Comparison of ENCODE assay signal across 21 cellular contexts in genomic region chr11:78406568-78407196, GRCh38. TPM values are rescaled to one million over a fixed set of nuclear protein-coding genes. Genes with fewer than 3 reads are reported as not detected.
A peak's percentile ranks its signal among the peaks of the same experiment; 100 is the strongest.
DNase-seq lines count a peak whose midpoint lies in the region; ATAC-seq, FAIRE-seq and TF ChIP-seq lines count a peak whose summit lies in the region.
"Had no signal": no experiment of that assay in that cellular context is flagged by ENCODE, and none has a peak within 500 bp of the region (broad histone marks: within the 10 kb centered on the region; RNA-seq: fewer than 3 reads in every experiment).

No MANE protein-coding gene starts in this region.

- no peak overlapping the region for H3K4me2 ChIP-seq in K562 (ENCODE audit: insufficient read depth, low read length)
- no peak overlapping the region for H3K4me2 ChIP-seq in trophoblast cell (ENCODE audit: low read length)
- H3K4me2 ChIP-seq: smooth muscle cell had no signal

- intact Hi-C loops in K562 (cut with micrococcal nuclease), result no loop called here

- no peak overlapping the region for H2BK120ac ChIP-seq in trophoblast cell (ENCODE audit: insufficient read depth, low read length, poor library complexity)

- peaks cover 8% of the 10 kb centered on the region for H3K79me1 ChIP-seq in trophoblast cell (ENCODE audit: low read length)

- no peak overlapping the region for H2AK5ac ChIP-seq in trophoblast cell (ENCODE audit: low read length)

- no peak overlapping the region for H4K8ac ChIP-seq in trophoblast cell (ENCODE audit: low read depth, low read length)

- no peak for FAIRE-seq in K562 (lab: Jason Lieb, UNC)
- FAIRE-seq: H54, HepG2 had no signal

- no peak for TF ChIP-seq RAD21 in K562 (CRISPR knock-in tag; conservative IDR thresholded peaks at IDR 0.05 in 1 of 2, IDR thresholded peaks at IDR 0.05 in 1 of 2)

- H3K4me3 ChIP-seq in K562 (no peak overlapping the region), trophoblast cell (ENCODE audit: low read depth, low read length) (no peak overlapping the region)
- H3K4me3 ChIP-seq: ascending aorta, gastroesophageal sphincter, lung, smooth muscle cell, stomach, upper lobe of left lung had no signal

- in situ Hi-C loops in K562 (cut with MboI), result no loop called here

- H3K27ac ChIP-seq in K562 (ENCODE audit: extremely low read depth, low read depth, low read length) (no peak overlapping the region), trophoblast cell (ENCODE audit: low read depth, low read length) (peak overlapping the region; percentile 73)
- H3K27ac ChIP-seq: ascending aorta, gastroesophageal sphincter, stomach, upper lobe of left lung had no signal

- no peak overlapping the region for H4K12ac ChIP-seq in trophoblast cell (ENCODE audit: low read depth, low read length)

- H3K4me1 ChIP-seq in K562 (replicated peaks in 1 of 2; ENCODE audit: control insufficient read depth in 2 of 2, insufficient read depth in 2 of 2, low read length in 2 of 2) (peaks cover 3% of the 10 kb centered on the region in 2 experiments; a peak in 2 of 5 replicates), trophoblast cell (ENCODE audit: control insufficient read depth in 1 of 2, insufficient read depth in 2 of 2, low read length in 2 of 2) (peaks cover 6 to 9% of the 10 kb centered on the region in 2 experiments)

- no peak overlapping the region for H2BK12ac ChIP-seq in trophoblast cell (ENCODE audit: low read length)

- H2AFZ ChIP-seq in K562 (ENCODE audit: low read depth, low read length) (no peak overlapping the region), trophoblast cell (ENCODE audit: insufficient read depth, low read length, poor library complexity) (no peak overlapping the region)

- no peak overlapping the region for H2BK5ac ChIP-seq in trophoblast cell (ENCODE audit: low read depth, low read length, poor library complexity)

- CTCF ChIA-PET in K562 (lab: Yijun Ruan, JAX; ENCODE audit: low intra/inter-chr PET ratio), result no interaction called here

- H3K18ac ChIP-seq in trophoblast cell (ENCODE audit: low read length), result no peak overlapping the region

- no peak overlapping the region for H3K23ac ChIP-seq in trophoblast cell (ENCODE audit: low read length)

- DNase-seq in NCI-H2171 treated with DMSO at 0.1 percent for 48 hours (lab: John Stamatoyannopoulos, UW) (peak; percentile 42), NCI-H2171 (lab: John Stamatoyannopoulos, UW) (no peak), LoVo (ENCODE audit: low spot score) (peak; percentile 47), K562 (ENCODE audit: extremely low read depth in 1 of 4, low spot score in 3 of 4) (no peak), trophoblast cell (peak; percentile 77 to 90)
- no peak for DNase-seq in stimulated activated CD4-positive, alpha-beta T cell treated with anti-CD3 and anti-CD28 coated beads, Interleukin-1b, Interleukin-23, amount 100 ng/mL, for 48 hours
- DNase-seq: activated naive CD4-positive, alpha-beta T cell treated with anti-CD3 and anti-CD28 coated beads, Interleukin-2, amount 50 U/mL, for 16 hours; BE2C; islet precursor cell; NCI-H526 treated with DMSO at 0.1 percent for 48 hours; stimulated activated CD4-positive, alpha-beta T cell treated with anti-CD3 and anti-CD28 coated beads, Interleukin-4, amount 100 ng/mL, for 24 hours; stomach; upper lobe of left lung had no signal

- 38% methylated on average over 3 of the region's 3 CpGs for WGBS in K562 (ENCODE audit: insufficient coverage, low coverage, missing lambda C conversion rate)
- no CpG with 5 or more reads among the region's 3 CpGs for WGBS in trophoblast cell (ENCODE audit: extremely low coverage, insufficient coverage, insufficient read length)

- H3K4ac ChIP-seq in trophoblast cell (ENCODE audit: low read depth, low read length), result peak overlapping the region; percentile 99

- POLR2A ChIA-PET in K562 (lab: Yijun Ruan, JAX), result interaction anchor here (0.8 to 1.6 kb wide), 2 partner anchors 9 to 11 kb away, joined by 4 to 7 read pairs; partner anchors contain the start of gene GAB2

- TF ChIP-seq POLR2A in K562 (conservative IDR thresholded peaks at IDR 0.05), result no peak

- H3K79me2 ChIP-seq in K562 (ENCODE audit: control insufficient read depth, insufficient read depth, low read length) (peaks cover 92% of the 10 kb centered on the region), trophoblast cell (ENCODE audit: control insufficient read depth, insufficient read depth, low read length, poor library complexity) (peaks cover 20% of the 10 kb centered on the region)

- TF ChIP-seq CTCF in K562 (IDR thresholded peaks at IDR 0.05 in 2 of 3, conservative IDR thresholded peaks at IDR 0.05 in 1 of 3; ENCODE audit: insufficient read depth in 2 of 3, low read depth in 1 of 3, low read length in 3 of 3), result no peak

- H3K9me3 ChIP-seq in K562 (replicated peaks; ENCODE audit: control insufficient read depth, insufficient read depth, low read depth, low read length) (no peaks in the 10 kb centered on the region; the same call in 1 of the 2 replicates), trophoblast cell (ENCODE audit: insufficient read depth, low read depth, low read length) (peaks cover 2% of the 10 kb centered on the region)
- H3K9me3 ChIP-seq: BE2C had no signal

- H3K14ac ChIP-seq in trophoblast cell (ENCODE audit: low read length), result no peak overlapping the region

- TF ChIP-seq EP300 in K562 (IDR thresholded peaks at IDR 0.05; ENCODE audit: low read length), result peak; percentile 28; the same call in 1 of the 2 replicates

- no peaks in the 10 kb centered on the region for H3K9me1 ChIP-seq in K562 (ENCODE audit: control insufficient read depth, insufficient read depth, low read length)

- ATAC-seq in K562, result no peak; the same call in 2 of the 3 replicates
- no peak for ATAC-seq in GM19351 (IDR thresholded peaks at IDR 0.05; ENCODE audit: unreplicated experiment)
- ATAC-seq in HG03280 (IDR thresholded peaks at IDR 0.05; ENCODE audit: unreplicated experiment), result no peak
- ATAC-seq: gastroesophageal sphincter, HepG2 had no signal

- BruUV-seq in K562 (replicated peaks; lab: Mats Ljungman, UMichigan), result no TSS peak

- H4K20me1 ChIP-seq in K562 (replicated peaks; ENCODE audit: control insufficient read depth, insufficient read depth, low read length), result no peaks in the 10 kb centered on the region

- peaks cover 20% of the 10 kb centered on the region; the same call in 2 of the 3 replicates for H3K36me3 ChIP-seq in K562 (ENCODE audit: control insufficient read depth, insufficient read depth, low read length)
- H3K36me3 ChIP-seq in trophoblast cell (ENCODE audit: control insufficient read depth in 1 of 2, insufficient read depth in 2 of 2, low read length in 2 of 2), result peaks cover 2 to 9% of the 10 kb centered on the region in 2 experiments
- H3K36me3 ChIP-seq: gastroesophageal sphincter had no signal

- H3K27me3 ChIP-seq in K562 (ENCODE audit: control insufficient read depth in 2 of 2, insufficient read depth in 2 of 2, low read length in 2 of 2), result no peaks in the 10 kb centered on the region
- no peaks in the 10 kb centered on the region for H3K27me3 ChIP-seq in trophoblast cell (ENCODE audit: insufficient read depth, low read length)
- H3K27me3 ChIP-seq: ascending aorta, BE2C, gastroesophageal sphincter, stomach, upper lobe of left lung had no signal

- H4K91ac ChIP-seq in trophoblast cell (ENCODE audit: low read depth, low read length), result peak overlapping the region; percentile 28

- no peak overlapping the region for H3K9ac ChIP-seq in K562 (ENCODE audit: insufficient read depth in 1 of 2, low read depth in 2 of 2, low read length in 2 of 2)
- H3K9ac ChIP-seq in trophoblast cell (ENCODE audit: low read length), result no peak overlapping the region

TF ChIP-seq in K562, 482 proteins besides CTCF, POLR2A, EP300 and RAD21 (continues in another document):
- TF ChIP-seq ARNT (IDR thresholded peaks at IDR 0.05) (0 out of 4 replicates have a peak, but pooled peaks of 1 of the 2 experiments have one; percentile 23), PTTG1 (tag; IDR thresholded peaks at IDR 0.05; ENCODE audit: low read depth) (no peak), ZNF280B (CRISPR knock-in tag; IDR thresholded peaks at IDR 0.05) (no peak), CTBP1 (IDR thresholded peaks at IDR 0.05; ENCODE audit: borderline replicate concordance) (peak; percentile 39; the same call in 1 of the 2 replicates), C11orf30 (IDR thresholded peaks at IDR 0.05; ENCODE audit: low read depth) (peak; percentile 76), ADNP (tag; IDR thresholded peaks at IDR 0.05) (peak; percentile 33), FOSL1 (tag; conservative IDR thresholded peaks at IDR 0.05) (0 out of 2 replicates have a peak, but pooled peaks have one; percentile 23), NCOR1 (IDR thresholded peaks at IDR 0.05) (no peak)

RNA-seq across cellular contexts. Expression of gene GAB2, which starts 10.9 kb away (rescaled TPM):
- 43.7 and 72.8 TPM in 2 replicates for total RNA-seq in K562 (2011; cell fraction: chromatin; rRNA removed; ENCODE audit: low replicate concordance)
- total RNA-seq in K562 (2011; cell fraction: nucleolus; rRNA removed), result 21.3 and 24.9 TPM in 2 replicates
- 28.6 and 29.0 TPM in 2 replicates for total RNA-seq in K562 (2011; cell fraction: nucleoplasm; rRNA removed)
- 13.7 and 15.0 TPM in 2 replicates for total RNA-seq in K562 (2014; rRNA removed)
- 17.6 and 18.6 TPM in 2 replicates for total RNA-seq in K562 (2014; rRNA removed; fragmentation: Illumina TruSeq; extraction: Trizol)
- 18.1 and 18.7 TPM in 2 replicates for total RNA-seq in K562 (2015; rRNA removed; fragmentation: Illumina TruSeq; extraction: Trizol)
- 25.4 and 35.2 TPM in 2 replicates for total RNA-seq in K562 (2021)
- 11.9 and 15.5 TPM in 2 replicates for polyA plus RNA-seq in K562 (2011; rRNA removed)
- polyA plus RNA-seq in K562 (2011; cell fraction: cytosol; rRNA removed), result 10.3 and 11.7 TPM in 2 replicates
- 25.3 and 30.6 TPM in 2 replicates for polyA plus RNA-seq in K562 (2011; cell fraction: nucleus; rRNA removed)
- 23.9 and 82.9 TPM in 2 replicates for polyA plus RNA-seq in K562 (2012)
- 24.7 and 25.9 TPM in 2 replicates for polyA plus RNA-seq in K562 (2014; fragmentation: Illumina TruSeq; extraction: Trizol)
- 1 to 10 TPM; 2.3 to 6.5 TPM for polyA plus RNA-seq in K562 (2014; fragmentation: Nextera tagmentation; extraction: Ambion mirVana)
- polyA plus RNA-seq in K562 (2014; rRNA removed), result 10.9 and 16.1 TPM in 2 replicates
- 25.7 and 32.4 TPM in 2 replicates for polyA minus RNA-seq in K562 (2011; rRNA and poly(A)+ RNA removed)
- 9.1 and 16.6 TPM in 2 replicates for polyA minus RNA-seq in K562 (2011; cell fraction: cytosol; rRNA and poly(A)+ RNA removed)
- polyA minus RNA-seq in K562 (2011; cell fraction: nucleus; rRNA and poly(A)+ RNA removed), result 10.6 and 19.3 TPM in 2 replicates
- 105 and 110 TPM in 2 replicates for polyA plus RNA-seq in trophoblast cell (2013)

Comparison
In these comparisons a context has a peak if more than half of its experiments do, and no peak if none do; other contexts are left out.
1. DNase-seq: peak in NCI-H2171 treated with DMSO at 0.1 percent for 48 hours (single experiment), LoVo (single experiment) and trophoblast cell (2 of 2); none in NCI-H2171 (single experiment), K562 (0 of 4) and stimulated activated CD4-positive, alpha-beta T cell treated with anti-CD3 and anti-CD28 coated beads, Interleukin-1b, Interleukin-23, amount 100 ng/mL, for 48 hours (single experiment).